16 cellular contexts compared by ENCODE assay signal in genomic region chr13:66528139-66528538, GRCh38.
A peak's percentile ranks its signal among the peaks of the same experiment; 100 is the strongest.
DNase-seq lines count a peak whose midpoint lies in the region; ATAC-seq and TF ChIP-seq lines count a peak whose summit lies in the region.
"Had no signal": no experiment of that assay in that cellular context is flagged by ENCODE, and none has a peak within 500 bp of the region (broad histone marks: within the 10 kb centered on the region; RNA-seq: fewer than 3 reads in every experiment).

No MANE protein-coding gene starts in this region.

- H3K4me1 ChIP-seq in HUES48 (ENCODE audit: control insufficient read depth, insufficient read depth, low read length) = peaks cover 45% of the 10 kb centered on the region
- peaks cover 6% of the 10 kb centered on the region for H3K4me1 ChIP-seq in osteoblast (ENCODE audit: insufficient read depth, low read length)

- no peaks in the 10 kb centered on the region for H4K20me1 ChIP-seq in osteoblast (ENCODE audit: insufficient read depth, low read length)

- no peak overlapping the region for H3K27ac ChIP-seq in HUES48 (ENCODE audit: low read depth, low read length)
- no peak overlapping the region for H3K27ac ChIP-seq in osteoblast (ENCODE audit: low read depth, low read length)

- POLR2A ChIA-PET in WTC11 (lab: Charles Lee) = no interaction called here

- H3K27me3 ChIP-seq in HUES48 (ENCODE audit: control insufficient read depth, insufficient read depth, low read length) (no peaks in the 10 kb centered on the region), osteoblast (ENCODE audit: insufficient read depth, low read length) (no peaks in the 10 kb centered on the region)

- DNase-seq in NCI-H2227 treated with DMSO at 0.1 percent for 48 hours (lab: John Stamatoyannopoulos, UW) (peak; percentile 35), WTC11 (ENCODE audit: low spot score) (no peak), osteoblast (ENCODE audit: insufficient read length, low spot score, missing footprints) (no peak), glomerular visceral epithelial cell (ENCODE audit: extremely low spot score) (no peak), SKM-1 treated with dmso at 0.1 percent for 144 hours (lab: John Stamatoyannopoulos, UW; ENCODE audit: unreplicated experiment) (no peak)
- DNase-seq: CD4-positive, alpha-beta memory T cell; DMS79 treated with DMSO at 0.1 percent for 48 hours; MM.1S; NCI-H1436; NCI-H2081 treated with DMSO at 0.1 percent for 48 hours; NCI-H446 treated with DMSO at 0.1 percent for 48 hours; PC-3; T-helper 1 cell had no signal

- H3K9ac ChIP-seq in HUES48 (ENCODE audit: low read depth, low read length) = no peak overlapping the region

- peak overlapping the region; percentile 17; the same call in 1 of the 2 replicates for H3K4me3 ChIP-seq in HUES48 (ENCODE audit: low read depth, low read length)
- no peak overlapping the region for H3K4me3 ChIP-seq in osteoblast (ENCODE audit: insufficient read depth, low read length)

- H3K4me3 Mint-ChIP-seq in WTC11 = no peak overlapping the region
- H3K4me3 Mint-ChIP-seq: B cell; CD4-positive, alpha-beta memory T cell had no signal

- TF ChIP-seq CTCF in WTC11 (IDR thresholded peaks at IDR 0.05) (no peak), osteoblast (IDR thresholded peaks at IDR 0.05; ENCODE audit: extremely low read depth, low read depth, low read length) (no peak)

- peak; percentile 57 for ATAC-seq in WTC11
- no peak for ATAC-seq in GM18498 (IDR thresholded peaks at IDR 0.05; ENCODE audit: unreplicated experiment)
- ATAC-seq: PC-3 had no signal

- H3K27ac Mint-ChIP-seq in WTC11 = peak overlapping the region; percentile 44
- H3K27ac Mint-ChIP-seq: B cell; CD4-positive, alpha-beta memory T cell had no signal

- no peaks in the 10 kb centered on the region for H3K36me3 Mint-ChIP-seq in WTC11
- H3K36me3 Mint-ChIP-seq: CD4-positive, alpha-beta memory T cell had no signal

- peak overlapping the region; percentile 60 for H2AFZ ChIP-seq in osteoblast (ENCODE audit: low read length)

- no peaks in the 10 kb centered on the region for H3K79me2 ChIP-seq in osteoblast (ENCODE audit: insufficient read depth, low read length)

- no peaks in the 10 kb centered on the region for H3K36me3 ChIP-seq in HUES48 (ENCODE audit: control insufficient read depth, insufficient read depth, low read length)
- H3K36me3 ChIP-seq in osteoblast (ENCODE audit: insufficient read depth, low read length) = no peaks in the 10 kb centered on the region

- peaks cover 67% of the 10 kb centered on the region for H3K4me1 Mint-ChIP-seq in WTC11
- H3K4me1 Mint-ChIP-seq: B cell; CD4-positive, alpha-beta memory T cell had no signal

- no peaks in the 10 kb centered on the region for H3K27me3 Mint-ChIP-seq in WTC11 (ENCODE audit: low read depth)
- H3K27me3 Mint-ChIP-seq: B cell; CD4-positive, alpha-beta memory T cell had no signal

- H3K9me3 Mint-ChIP-seq in WTC11 = no peaks in the 10 kb centered on the region

- CTCF ChIA-PET in WTC11 (lab: Charles Lee) = no interaction called here

- H3K4me2 ChIP-seq in osteoblast (ENCODE audit: insufficient read depth, low read length) = peak overlapping the region; percentile 45

- H3K9me3 ChIP-seq in HUES48 (ENCODE audit: control insufficient read depth, insufficient read depth, low read length) (no peaks in the 10 kb centered on the region), osteoblast (ENCODE audit: low read depth, low read length) (no peaks in the 10 kb centered on the region)

TF ChIP-seq in WTC11, 78 proteins besides CTCF, POLR2A, EP300 and RAD21:
- TF ChIP-seq NR1H2 (CRISPR knock-in tag; IDR thresholded peaks at IDR 0.05) = no peak
- no peak for TF ChIP-seq E2F5 (CRISPR knock-in tag; IDR thresholded peaks at IDR 0.05)
- no peak for TF ChIP-seq ZNF671 (CRISPR knock-in tag; IDR thresholded peaks at IDR 0.05)
- no peak for TF ChIP-seq RORB (CRISPR knock-in tag; IDR thresholded peaks at IDR 0.05)
